8 cellular contexts compared by ENCODE assay signal in genomic region chr1:227734858-227735780, GRCh38. TPM values are rescaled to one million over a fixed set of nuclear protein-coding genes. Genes with fewer than 3 reads are reported as not detected.
A peak's percentile ranks its signal among the peaks of the same experiment; 100 is the strongest.
DNase-seq lines count a peak whose midpoint lies in the region; ATAC-seq and TF ChIP-seq lines count a peak whose summit lies in the region.

JMJD4 (minus strand) TSS chr1:227735302; CDS start chr1:227735273, 29 bp downstream.
SNAP47 (plus strand) TSS chr1:227735435; CDS start chr1:227747737, 12,302 bp downstream.

- peak within 1 kb of the TSS; percentile 61 for H3K27ac ChIP-seq in osteoblast (ENCODE audit: low read depth, low read length)
- peak within 1 kb of the TSS; percentile 78 to 94 for H3K27ac ChIP-seq in testis

- TF ChIP-seq CTCF in GM10248 (IDR thresholded peaks at IDR 0.05; ENCODE audit: control extremely low read depth, extremely low read depth, low read depth, missing control alignments) (no peak), osteoblast (IDR thresholded peaks at IDR 0.05; ENCODE audit: extremely low read depth, low read depth, low read length) (no peak), testis (IDR thresholded peaks at IDR 0.05) (no peak)

- H3K4me1 ChIP-seq in osteoblast (ENCODE audit: insufficient read depth, low read length) (peaks cover 13% of the 10 kb centered on the region), testis (peaks cover 32% of the 10 kb centered on the region)

- H3K9me3 ChIP-seq in osteoblast (ENCODE audit: low read depth, low read length), result no peaks in the 10 kb centered on the region
- no peaks in the 10 kb centered on the region for H3K9me3 ChIP-seq in testis

- H3K27me3 ChIP-seq in osteoblast (ENCODE audit: insufficient read depth, low read length), result no peaks in the 10 kb centered on the region
- no peaks in the 10 kb centered on the region for H3K27me3 ChIP-seq in testis

- CTCF ChIA-PET in GM10248 (lab: Yijun Ruan, JAX), result interaction anchor here (1.5 kb wide), 1 partner anchor 15 kb away, joined by 3 read pairs; no protein-coding TSS in a partner anchor

- intact Hi-C loops in testis (cut with DNase I; ENCODE audit: low total_unique reads), result no loop called here

- ATAC-seq in HG02588 (IDR thresholded peaks at IDR 0.05; ENCODE audit: unreplicated experiment), result peak; percentile 93
- peak; percentile 92 to 95 for ATAC-seq in activated naive CD4-positive, alpha-beta T cell treated with anti-CD3 and anti-CD28 coated beads, Interleukin-2, amount 50 U/mL, for 72 hours

- peak within 1 kb of the TSS; percentile 93 for H2AFZ ChIP-seq in osteoblast (ENCODE audit: low read length)

- peaks cover 11 to 12% of the 10 kb centered on the region in 2 donors for H3K36me3 Mint-ChIP-seq in activated naive CD4-positive, alpha-beta T cell treated with anti-CD3 and anti-CD28 coated beads, Interleukin-2, amount 50 U/mL, for 72 hours

- peak within 1 kb of the TSS; percentile 90 for H3K4me2 ChIP-seq in osteoblast (ENCODE audit: insufficient read depth, low read length)

- POLR2A ChIA-PET in GM10248 (lab: Yijun Ruan, JAX), result no interaction called here

- peak within 1 kb of the TSS; percentile 93 for H3K4me3 ChIP-seq in osteoblast (ENCODE audit: insufficient read depth, low read length)
- H3K4me3 ChIP-seq in testis, result peak within 1 kb of the TSS; percentile 74 to 98

- peaks cover 72% of the 10 kb centered on the region for H3K79me2 ChIP-seq in osteoblast (ENCODE audit: insufficient read depth, low read length)

- DNase-seq in GM10248 (ENCODE audit: extremely low spot score) (peak; percentile 96), NCI-H1048 (lab: John Stamatoyannopoulos, UW) (peak; percentile 96), SKM-1 (lab: John Stamatoyannopoulos, UW; ENCODE audit: unreplicated experiment) (peak; percentile 93), glomerular visceral epithelial cell (ENCODE audit: extremely low spot score) (peak; percentile 93), osteoblast (ENCODE audit: insufficient read length, low spot score, missing footprints) (peak; percentile 100), testis (peak; percentile 92)
- peak; percentile 94 to 95 for DNase-seq in activated naive CD4-positive, alpha-beta T cell treated with anti-CD3 and anti-CD28 coated beads, Interleukin-2, amount 50 U/mL, for 72 hours (ENCODE audit: low spot score in 2 of 2)

- H3K9me3 Mint-ChIP-seq in activated naive CD4-positive, alpha-beta T cell treated with anti-CD3 and anti-CD28 coated beads, Interleukin-2, amount 50 U/mL, for 72 hours, result no peaks in the 10 kb centered on the region

- 0% methylated on average over 8 to 90 of the region's 104 CpGs for WGBS in testis, 2 donors

- TF ChIP-seq POLR2A in testis (IDR thresholded peaks at IDR 0.05), result peak; percentile 41

- H3K36me3 ChIP-seq in osteoblast (ENCODE audit: insufficient read depth, low read length) (peaks cover 15% of the 10 kb centered on the region), testis (ENCODE audit: low read depth, missing control alignments) (no peaks in the 10 kb centered on the region)

- peaks cover 41% of the 10 kb centered on the region for H4K20me1 ChIP-seq in osteoblast (ENCODE audit: insufficient read depth, low read length)

- H3K27ac Mint-ChIP-seq in activated naive CD4-positive, alpha-beta T cell treated with anti-CD3 and anti-CD28 coated beads, Interleukin-2, amount 50 U/mL, for 72 hours, result peak within 1 kb of the TSS; percentile 94 to 97

RNA-seq across cellular contexts. Expression of gene JMJD4, which starts in this region (rescaled TPM):
- 10 to 100 TPM in 1 of 2 donors, 1 to 10 TPM in 1; 7.2 to 14.8 TPM for total RNA-seq in activated naive CD4-positive, alpha-beta T cell treated with anti-CD3 and anti-CD28 coated beads, Interleukin-2, amount 50 U/mL, for 72 hours
- total RNA-seq in osteoblast, result 27.5 and 30.4 TPM in 2 replicates
- 10 to 100 TPM; 35.2 to 36.1 TPM for total RNA-seq in testis
- 33.8 TPM for polyA plus RNA-seq in testis (ENCODE audit: insufficient read depth, low read depth, low replicate concordance)

RNA-seq across cellular contexts. Expression of gene SNAP47, which starts in this region (rescaled TPM):
- total RNA-seq in activated naive CD4-positive, alpha-beta T cell treated with anti-CD3 and anti-CD28 coated beads, Interleukin-2, amount 50 U/mL, for 72 hours, result 10 to 100 TPM; 33.8 to 35.8 TPM
- total RNA-seq in osteoblast (47.7 and 51.4 TPM in 2 replicates), testis (10 to 100 TPM; 77.6 to 80.3 TPM)
- polyA plus RNA-seq in testis (ENCODE audit: insufficient read depth, low read depth, low replicate concordance), result 72.2 TPM

Comparison
In these comparisons a context has a peak if more than half of its experiments do, and no peak if none do; other contexts are left out.
1. Peak in every context shown above with its lines: DNase-seq, ATAC-seq, H3K4me3 ChIP-seq and H3K27ac ChIP-seq.